In the genomic region with DNA sequence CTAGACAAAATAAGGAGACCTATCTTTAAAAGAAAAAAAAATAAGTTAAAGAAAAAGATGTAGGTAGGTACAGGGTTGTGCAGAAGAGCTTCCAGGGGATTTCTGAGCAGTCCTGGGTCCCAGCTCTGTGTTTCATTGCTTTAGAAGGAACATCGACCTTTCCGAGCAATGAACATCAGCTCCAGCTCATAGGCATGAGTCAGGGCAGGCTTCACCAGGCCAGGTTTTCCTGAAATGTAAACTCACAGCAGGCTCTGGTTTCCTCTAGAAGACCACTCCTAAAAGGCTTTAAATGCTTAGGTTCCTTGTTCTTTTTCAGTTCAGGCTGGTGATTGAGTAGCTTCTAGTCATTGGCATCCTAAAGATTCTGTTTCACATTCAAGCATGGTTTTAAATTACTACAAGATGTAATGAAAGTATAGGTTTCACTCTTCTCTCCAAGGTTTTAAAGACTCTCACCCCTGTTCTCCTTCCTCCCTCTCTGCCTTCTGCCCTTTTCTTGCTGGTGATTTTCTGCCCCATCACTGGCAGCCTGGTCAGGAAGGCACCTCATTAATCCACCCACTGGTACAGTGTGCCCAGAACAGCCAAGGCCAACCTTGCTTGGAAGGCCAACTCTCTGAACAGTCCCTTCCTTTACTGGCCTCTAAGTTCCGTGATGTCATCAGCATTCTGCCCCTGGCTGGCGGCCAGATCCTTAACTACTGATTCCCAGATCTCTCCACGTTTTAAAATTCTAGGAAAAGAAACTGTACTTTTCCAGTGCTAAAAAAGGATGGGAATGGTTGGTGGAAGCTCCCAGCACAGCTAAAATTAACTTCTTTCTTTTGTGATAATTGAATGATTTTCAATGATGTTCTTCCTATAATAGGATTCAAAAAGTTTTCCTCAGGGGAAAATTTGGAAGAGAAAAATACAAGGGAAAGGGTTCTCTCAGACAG, we compare ENCODE assay signal across 9 cellular contexts.
DNase-seq lines count a peak whose midpoint lies in the region; ATAC-seq and TF ChIP-seq lines count a peak whose summit lies in the region.
"Had no signal": no experiment of that assay in that cellular context is flagged by ENCODE, and none has a peak within 500 bp of the region (broad histone marks: within the 10 kb centered on the region; RNA-seq: fewer than 3 reads in every experiment).

No MANE protein-coding gene starts in this region.

- H3K27me3 ChIP-seq in endodermal cell (ENCODE audit: control insufficient read depth, insufficient read depth, low read length, poor library complexity, severe bottlenecking) (no peaks in the 10 kb centered on the region), muscle layer of colon (ENCODE audit: control insufficient read depth in 1 of 2, insufficient read depth in 2 of 2, low read length in 2 of 2) (no peaks in the 10 kb centered on the region), aorta (ENCODE audit: control insufficient read depth in 1 of 2, insufficient read depth in 2 of 2, low read length in 1 of 2) (no peaks in the 10 kb centered on the region)

- no peak overlapping the region for H3K27ac ChIP-seq in endodermal cell (ENCODE audit: low read depth, low read length)
- H3K27ac ChIP-seq in muscle layer of colon (ENCODE audit: low read depth, low read length) = peak overlapping the region; percentile 41
- H3K27ac ChIP-seq in aorta (ENCODE audit: low read depth in 1 of 2, low read length in 2 of 2) = peak overlapping the region; percentile 80 to 100

- H3K4me3 ChIP-seq in endodermal cell (ENCODE audit: low read length) = no peak overlapping the region
- no peak overlapping the region for H3K4me3 ChIP-seq in muscle layer of colon (ENCODE audit: low read depth in 1 of 2, low read length in 2 of 2)
- no peak overlapping the region for H3K4me3 ChIP-seq in aorta (ENCODE audit: low read length in 2 of 2)

- H3K36me3 ChIP-seq in endodermal cell (ENCODE audit: control insufficient read depth, insufficient read depth, low read length) (no peaks in the 10 kb centered on the region), muscle layer of colon (ENCODE audit: insufficient read depth, low read length) (no peaks in the 10 kb centered on the region), aorta (ENCODE audit: control insufficient read depth in 1 of 2, insufficient read depth in 2 of 2, low read length in 1 of 2) (no peaks in the 10 kb centered on the region)

- CTCF ChIA-PET in activated naive CD4-positive, alpha-beta T cell treated with anti-CD3 and anti-CD28 coated beads, Interleukin-2, amount 10 ng/mL, durations not matched to agents 7 days and 5 days (lab: Charles Lee) = interaction anchor here (1.0 kb wide), 1 partner anchor 23 kb away, joined by 3 read pairs; no protein-coding TSS in a partner anchor

- peaks cover 21% of the 10 kb centered on the region for H3K4me1 ChIP-seq in endodermal cell (ENCODE audit: control insufficient read depth, insufficient read depth, low read length)
- H3K4me1 ChIP-seq in muscle layer of colon (ENCODE audit: insufficient read depth, low read length) = peaks cover 33% of the 10 kb centered on the region
- peaks cover 9 to 17% of the 10 kb centered on the region in 2 donors for H3K4me1 ChIP-seq in aorta (ENCODE audit: control insufficient read depth in 1 of 2, insufficient read depth in 2 of 2, low read length in 2 of 2)

- no peak for DNase-seq in activated naive CD4-positive, alpha-beta T cell treated with anti-CD3 and anti-CD28 coated beads, Interleukin-2, amount 50 U/mL, for 72 hours (ENCODE audit: low spot score in 2 of 2)
- no peak for DNase-seq in activated naive CD4-positive, alpha-beta T cell treated with anti-CD3 and anti-CD28 coated beads, Interleukin-2, amount 10 ng/mL, durations not matched to agents 7 days and 5 days
- DNase-seq in endodermal cell (peak; percentile 30), aorta (peak; percentile 90 to 92), COLO668 (lab: John Stamatoyannopoulos, UW; ENCODE audit: unreplicated experiment) (no peak)
- DNase-seq: CD4-positive, CD25-positive, alpha-beta regulatory T cell had no signal

- peak; percentile 43 to 48 for ATAC-seq in activated naive CD4-positive, alpha-beta T cell treated with anti-CD3 and anti-CD28 coated beads, Interleukin-2, amount 50 U/mL, for 72 hours
- ATAC-seq in aorta (ENCODE audit: low FRiP score) = peak; percentile 91
- ATAC-seq in GM18517 (IDR thresholded peaks at IDR 0.05; ENCODE audit: unreplicated experiment) = no peak
- ATAC-seq in HG02938 (IDR thresholded peaks at IDR 0.05; ENCODE audit: unreplicated experiment) = no peak

- H3K27ac Mint-ChIP-seq in activated naive CD4-positive, alpha-beta T cell treated with anti-CD3 and anti-CD28 coated beads, Interleukin-2, amount 50 U/mL, for 72 hours = no peak overlapping the region
- H3K27ac Mint-ChIP-seq in activated naive CD4-positive, alpha-beta T cell treated with anti-CD3 and anti-CD28 coated beads, Interleukin-2, amount 10 ng/mL, durations not matched to agents 7 days and 5 days = no peak overlapping the region
- H3K27ac Mint-ChIP-seq in endodermal cell = no peak overlapping the region
- H3K27ac Mint-ChIP-seq: CD4-positive, CD25-positive, alpha-beta regulatory T cell had no signal

- H3K9me3 ChIP-seq in endodermal cell (ENCODE audit: control insufficient read depth, low read length) = no peaks in the 10 kb centered on the region
- H3K9me3 ChIP-seq in muscle layer of colon (ENCODE audit: low read length) = no peaks in the 10 kb centered on the region
- H3K9me3 ChIP-seq in aorta (ENCODE audit: control insufficient read depth, low read length) = no peaks in the 10 kb centered on the region

- intact Hi-C loops in aorta (cut with DNase I) = loop anchor here (2.0 to 5.0 kb wide), 6 partner anchors 23 to 111 kb away; a partner anchor contains a TSS

- no peak for TF ChIP-seq CTCF in endodermal cell (conservative IDR thresholded peaks at IDR 0.05)

- 86 to 87% methylated on average over 3 to 5 of the region's 5 CpGs for WGBS in endodermal cell (ENCODE audit: insufficient coverage in 1 of 2, insufficient read length in 1 of 2), 2 experiments
- WGBS in aorta, 2 donors = 3 to 5% methylated on average over 5 of the region's 5 CpGs

- H3K36me3 Mint-ChIP-seq in activated naive CD4-positive, alpha-beta T cell treated with anti-CD3 and anti-CD28 coated beads, Interleukin-2, amount 50 U/mL, for 72 hours = peaks cover 0 to 8% of the 10 kb centered on the region in 2 donors
- H3K36me3 Mint-ChIP-seq in activated naive CD4-positive, alpha-beta T cell treated with anti-CD3 and anti-CD28 coated beads, Interleukin-2, amount 10 ng/mL, durations not matched to agents 7 days and 5 days = peaks cover 5% of the 10 kb centered on the region
- H3K36me3 Mint-ChIP-seq in endodermal cell (ENCODE audit: low read depth) = no peaks in the 10 kb centered on the region
- H3K36me3 Mint-ChIP-seq: CD4-positive, CD25-positive, alpha-beta regulatory T cell had no signal

- peaks cover 4% of the 10 kb centered on the region for H3K27me3 Mint-ChIP-seq in activated naive CD4-positive, alpha-beta T cell treated with anti-CD3 and anti-CD28 coated beads, Interleukin-2, amount 10 ng/mL, durations not matched to agents 7 days and 5 days
- no peaks in the 10 kb centered on the region for H3K27me3 Mint-ChIP-seq in endodermal cell (ENCODE audit: insufficient read depth)

- no peak overlapping the region for H3K9ac ChIP-seq in endodermal cell (ENCODE audit: extremely low read depth, low read length, poor library complexity, severe bottlenecking)
- no peak overlapping the region for H3K9ac ChIP-seq in muscle layer of colon (ENCODE audit: low read length)

- peaks cover 6 to 7% of the 10 kb centered on the region in 2 donors for H3K9me3 Mint-ChIP-seq in activated naive CD4-positive, alpha-beta T cell treated with anti-CD3 and anti-CD28 coated beads, Interleukin-2, amount 50 U/mL, for 72 hours
- H3K9me3 Mint-ChIP-seq in activated naive CD4-positive, alpha-beta T cell treated with anti-CD3 and anti-CD28 coated beads, Interleukin-2, amount 10 ng/mL, durations not matched to agents 7 days and 5 days = peaks cover 4% of the 10 kb centered on the region
- no peaks in the 10 kb centered on the region for H3K9me3 Mint-ChIP-seq in endodermal cell

- H3K4me1 Mint-ChIP-seq in activated naive CD4-positive, alpha-beta T cell treated with anti-CD3 and anti-CD28 coated beads, Interleukin-2, amount 10 ng/mL, durations not matched to agents 7 days and 5 days = peaks cover 35% of the 10 kb centered on the region
- peaks cover 46% of the 10 kb centered on the region for H3K4me1 Mint-ChIP-seq in endodermal cell

- H3K4me3 Mint-ChIP-seq in activated naive CD4-positive, alpha-beta T cell treated with anti-CD3 and anti-CD28 coated beads, Interleukin-2, amount 10 ng/mL, durations not matched to agents 7 days and 5 days = no peak overlapping the region
- H3K4me3 Mint-ChIP-seq in endodermal cell = no peak overlapping the region
- H3K4me3 Mint-ChIP-seq: CD4-positive, CD25-positive, alpha-beta regulatory T cell had no signal

Comparison
In these comparisons a context has a peak if more than half of its experiments do, and no peak if none do; other contexts are left out.
1. ATAC-seq: peak in activated naive CD4-positive, alpha-beta T cell treated with anti-CD3 and anti-CD28 coated beads, Interleukin-2, amount 50 U/mL, for 72 hours (2 of 2) and aorta (single experiment); none in GM18517 (single experiment) and HG02938 (single experiment).
2. DNase-seq: peak in endodermal cell (single experiment) and aorta (2 of 2); none in activated naive CD4-positive, alpha-beta T cell treated with anti-CD3 and anti-CD28 coated beads, Interleukin-2, amount 50 U/mL, for 72 hours (0 of 2), activated naive CD4-positive, alpha-beta T cell treated with anti-CD3 and anti-CD28 coated beads, Interleukin-2, amount 10 ng/mL, durations not matched to agents 7 days and 5 days (single experiment) and COLO668 (single experiment).